In the genomic region with DNA sequence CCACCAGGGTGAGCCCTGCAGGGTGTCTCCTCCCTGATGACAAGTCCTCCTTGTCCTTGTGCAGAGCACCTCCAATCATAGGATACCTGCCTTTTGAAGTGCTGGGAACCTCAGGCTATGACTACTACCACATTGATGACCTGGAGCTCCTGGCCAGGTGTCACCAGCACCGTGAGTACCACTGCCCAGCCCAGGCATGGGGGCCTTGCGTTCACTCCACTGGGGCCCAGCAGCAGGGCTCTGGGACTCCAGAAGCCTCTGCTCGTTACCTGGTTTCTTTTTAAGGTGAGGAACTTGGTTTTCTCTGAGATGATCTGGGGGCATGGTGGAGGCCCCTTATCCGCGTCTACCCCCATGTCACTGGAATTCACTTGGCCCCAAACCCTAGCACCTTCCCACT, we compare ENCODE assay signal across 32 cellular contexts.
"Had no signal": no experiment of that assay in that cellular context is flagged by ENCODE, and none has a peak within 500 bp of the region (broad histone marks: within the 10 kb centered on the region; RNA-seq: fewer than 3 reads in every experiment).

No MANE protein-coding gene starts in this region.

- H3K4me1 Mint-ChIP-seq: activated B cell treated with CpG ODN at 0.5 μM for 24 hours; activated CD8-positive, alpha-beta memory T cell treated with anti-CD3 and anti-CD28 coated beads, Interleukin-2, amount 10 ng/mL, durations not matched to agents 7 days and 5 days; activated naive CD8-positive, alpha-beta T cell treated with anti-CD3 and anti-CD28 coated beads, Interleukin-2, amount 50 U/mL, for 24 hours had no signal

- H3K36me3 ChIP-seq: adrenal gland, WERI-Rb-1 had no signal

- DNase-seq: activated B cell treated with CpG ODN at 0.5 μM for 24 hours; activated CD4-positive, alpha-beta memory T cell treated with anti-CD3 and anti-CD28 coated beads for 36 hours; activated CD4-positive, alpha-beta T cell treated with anti-CD3 and anti-CD28 coated beads, Interleukin-2, amount 10 ng/mL, durations not matched to agents 24 days and 14 days; activated CD8-positive, alpha-beta memory T cell treated with anti-CD3 and anti-CD28 coated beads, Interleukin-2, amount 10 ng/mL, durations not matched to agents 7 days and 5 days; activated CD8-positive, alpha-beta memory T cell treated with anti-CD3 and anti-CD28 coated beads, Interleukin-2, amount 50 U/mL, for 4 hours; activated CD8-positive, alpha-beta T cell treated with anti-CD3 and anti-CD28 coated beads, Interleukin-2, amount 10 ng/mL, durations not matched to agents 7 days and 5 days; activated naive CD4-positive, alpha-beta T cell treated with anti-CD3 and anti-CD28 coated beads for 36 hours; activated naive CD8-positive, alpha-beta T cell treated with anti-CD3 and anti-CD28 coated beads for 36 hours; activated naive CD8-positive, alpha-beta T cell treated with anti-CD3 and anti-CD28 coated beads, Interleukin-2, amount 50 U/mL, for 24 hours; activated T-cell treated with anti-CD3 and anti-CD28 coated beads, Interleukin-2, amount 50 U/mL, for 1 hour; activated T-cell treated with anti-CD3 and anti-CD28 coated beads, Interleukin-2, amount 50 U/mL, for 48 hours; adrenal gland; amygdala; body of pancreas; caudate nucleus; cortex of kidney; dermis blood vessel endothelial cell; effector CD4-positive, alpha-beta T cell; effector memory CD8-positive, alpha-beta T cell; foreskin fibroblast; glutamatergic neuron; heart left ventricle; T-helper 1 cell; T-helper 17 cell; T1000; WERI-Rb-1 had no signal

- H3K9me3 Mint-ChIP-seq: activated B cell treated with CpG ODN at 0.5 μM for 24 hours; activated CD4-positive, alpha-beta memory T cell treated with anti-CD3 and anti-CD28 coated beads for 36 hours; activated CD4-positive, alpha-beta T cell treated with anti-CD3 and anti-CD28 coated beads, Interleukin-2, amount 10 ng/mL, durations not matched to agents 24 days and 14 days; activated naive CD4-positive, alpha-beta T cell treated with anti-CD3 and anti-CD28 coated beads for 36 hours; activated naive CD4-positive, alpha-beta T cell treated with anti-CD3 and anti-CD28 coated beads, Interleukin-2, amount 50 U/mL, for 24 hours; activated naive CD8-positive, alpha-beta T cell treated with anti-CD3 and anti-CD28 coated beads for 36 hours; activated naive CD8-positive, alpha-beta T cell treated with anti-CD3 and anti-CD28 coated beads, Interleukin-2, amount 50 U/mL, for 24 hours; activated T-helper 1 cell treated with anti-CD3 and anti-CD28 coated beads, Interleukin-12 subunit alpha, Interleukin-12 subunit beta, Interleukin-2, Interleukin-4 antibody, amounts not matched to agents 30 ng/mL and 10 ng/mL and 1 ng/mL, durations not matched to agents 14 hours and 24 hours and 36 hours; activated T-helper 2 cell treated with anti-CD3 and anti-CD28 coated beads, Interferon-gamma antibody, Interleukin-2, Interleukin-4, amounts not matched to agents 10 μg/mL and 5 μg/mL and 100 μg/mL, durations not matched to agents 14 hours and 24 hours and 36 hours; effector memory CD8-positive, alpha-beta T cell; T-helper 2 cell treated with Interferon-gamma antibody and Interleukin-4, amounts not matched to agents 5 μg/mL and 100 μg/mL, for 36 hours had no signal

- H3K4me1 ChIP-seq: adrenal gland, body of pancreas had no signal

- H3K27me3 ChIP-seq: adrenal gland, body of pancreas, heart left ventricle had no signal

- H3K4me3 ChIP-seq: adrenal gland, body of pancreas, heart left ventricle had no signal

- H3K27ac ChIP-seq: adrenal gland, body of pancreas, epithelial cell of prostate, WERI-Rb-1 had no signal

- H3K27me3 Mint-ChIP-seq: activated CD4-positive, alpha-beta memory T cell treated with anti-CD3 and anti-CD28 coated beads for 36 hours; activated CD4-positive, alpha-beta T cell treated with anti-CD3 and anti-CD28 coated beads, Interleukin-2, amount 10 ng/mL, durations not matched to agents 24 days and 14 days; activated CD8-positive, alpha-beta memory T cell treated with anti-CD3 and anti-CD28 coated beads, Interleukin-2, amount 10 ng/mL, durations not matched to agents 7 days and 5 days; activated naive CD4-positive, alpha-beta T cell treated with anti-CD3 and anti-CD28 coated beads, Interleukin-2, amount 50 U/mL, for 24 hours; activated naive CD8-positive, alpha-beta T cell treated with anti-CD3 and anti-CD28 coated beads for 36 hours; activated naive CD8-positive, alpha-beta T cell treated with anti-CD3 and anti-CD28 coated beads, Interleukin-2, amount 50 U/mL, for 24 hours; T-helper 17 cell had no signal

- H3K9me3 ChIP-seq: adrenal gland, body of pancreas, heart left ventricle had no signal

- H3K27ac Mint-ChIP-seq: activated B cell treated with CpG ODN at 0.5 μM for 24 hours; activated CD4-positive, alpha-beta memory T cell treated with anti-CD3 and anti-CD28 coated beads for 36 hours; activated CD4-positive, alpha-beta T cell treated with anti-CD3 and anti-CD28 coated beads, Interleukin-2, amount 10 ng/mL, durations not matched to agents 24 days and 14 days; activated CD8-positive, alpha-beta memory T cell treated with anti-CD3 and anti-CD28 coated beads, Interleukin-2, amount 10 ng/mL, durations not matched to agents 7 days and 5 days; activated CD8-positive, alpha-beta T cell treated with anti-CD3 and anti-CD28 coated beads, Interleukin-2, amount 10 ng/mL, durations not matched to agents 7 days and 5 days; activated naive CD4-positive, alpha-beta T cell treated with anti-CD3 and anti-CD28 coated beads for 36 hours; activated naive CD4-positive, alpha-beta T cell treated with anti-CD3 and anti-CD28 coated beads, Interleukin-2, amount 50 U/mL, for 24 hours; activated naive CD8-positive, alpha-beta T cell treated with anti-CD3 and anti-CD28 coated beads, Interleukin-2, amount 50 U/mL, for 24 hours; activated T-helper 1 cell treated with anti-CD3 and anti-CD28 coated beads, Interleukin-12 subunit alpha, Interleukin-12 subunit beta, Interleukin-2, Interleukin-4 antibody, amounts not matched to agents 30 ng/mL and 10 ng/mL and 1 ng/mL, durations not matched to agents 14 hours and 24 hours and 36 hours; activated T-helper 2 cell treated with anti-CD3 and anti-CD28 coated beads, Interferon-gamma antibody, Interleukin-2, Interleukin-4, amounts not matched to agents 10 μg/mL and 5 μg/mL and 100 μg/mL, durations not matched to agents 14 hours and 24 hours and 36 hours; effector memory CD8-positive, alpha-beta T cell; T-helper 17 cell; T-helper 2 cell treated with Interferon-gamma antibody and Interleukin-4, amounts not matched to agents 5 μg/mL and 100 μg/mL, for 36 hours had no signal

- H3K4me3 Mint-ChIP-seq: activated B cell treated with CpG ODN at 0.5 μM for 24 hours; activated CD4-positive, alpha-beta memory T cell treated with anti-CD3 and anti-CD28 coated beads for 36 hours; activated CD4-positive, alpha-beta T cell treated with anti-CD3 and anti-CD28 coated beads, Interleukin-2, amount 10 ng/mL, durations not matched to agents 24 days and 14 days; activated CD8-positive, alpha-beta memory T cell treated with anti-CD3 and anti-CD28 coated beads, Interleukin-2, amount 10 ng/mL, durations not matched to agents 7 days and 5 days; activated CD8-positive, alpha-beta T cell treated with anti-CD3 and anti-CD28 coated beads, Interleukin-2, amount 10 ng/mL, durations not matched to agents 7 days and 5 days; activated naive CD4-positive, alpha-beta T cell treated with anti-CD3 and anti-CD28 coated beads for 36 hours; activated naive CD4-positive, alpha-beta T cell treated with anti-CD3 and anti-CD28 coated beads, Interleukin-2, amount 50 U/mL, for 24 hours; activated naive CD8-positive, alpha-beta T cell treated with anti-CD3 and anti-CD28 coated beads for 36 hours; activated naive CD8-positive, alpha-beta T cell treated with anti-CD3 and anti-CD28 coated beads, Interleukin-2, amount 50 U/mL, for 24 hours; activated T-helper 1 cell treated with anti-CD3 and anti-CD28 coated beads, Interleukin-12 subunit alpha, Interleukin-12 subunit beta, Interleukin-2, Interleukin-4 antibody, amounts not matched to agents 30 ng/mL and 10 ng/mL and 1 ng/mL, durations not matched to agents 14 hours and 24 hours and 36 hours; effector memory CD8-positive, alpha-beta T cell; T-helper 17 cell; T-helper 2 cell treated with Interferon-gamma antibody and Interleukin-4, amounts not matched to agents 5 μg/mL and 100 μg/mL, for 36 hours had no signal

- H3K36me3 Mint-ChIP-seq: activated CD4-positive, alpha-beta memory T cell treated with anti-CD3 and anti-CD28 coated beads for 36 hours; activated CD8-positive, alpha-beta memory T cell treated with anti-CD3 and anti-CD28 coated beads, Interleukin-2, amount 10 ng/mL, durations not matched to agents 7 days and 5 days; activated naive CD4-positive, alpha-beta T cell treated with anti-CD3 and anti-CD28 coated beads, Interleukin-2, amount 50 U/mL, for 24 hours; activated naive CD8-positive, alpha-beta T cell treated with anti-CD3 and anti-CD28 coated beads for 36 hours had no signal

- ATAC-seq: activated CD4-positive, CD25-positive, alpha-beta regulatory T cell treated with anti-CD3 and anti-CD28 coated beads, Interleukin-2, amount 50 U/mL, for 24 hours; activated CD8-positive, alpha-beta memory T cell treated with anti-CD3 and anti-CD28 coated beads, Interleukin-2, amount 10 ng/mL, durations not matched to agents 7 days and 5 days; activated CD8-positive, alpha-beta T cell treated with anti-CD3 and anti-CD28 coated beads, Interleukin-2, amount 10 ng/mL, durations not matched to agents 7 days and 5 days; activated naive CD8-positive, alpha-beta T cell treated with anti-CD3 and anti-CD28 coated beads, Interleukin-2, amount 50 U/mL, for 24 hours; body of pancreas; effector memory CD8-positive, alpha-beta T cell; heart left ventricle; T-helper 17 cell had no signal
